ENCODE assay signal across 8 cellular contexts in genomic region chr17:28807925-28808641, GRCh38.
DNase-seq lines count a peak whose midpoint lies in the region; ATAC-seq, FAIRE-seq and TF ChIP-seq lines count a peak whose summit lies in the region.

No MANE protein-coding gene starts in this region.

- H3K9ac ChIP-seq in rectal smooth muscle tissue (ENCODE audit: low read length) = no peak overlapping the region

- DNase-seq in AG20443 (ENCODE audit: low spot score) (peak; percentile 70), HTR-8/SVneo (ENCODE audit: insufficient read length, low spot score) (peak; percentile 38), T1000 (lab: John Stamatoyannopoulos, UW) (peak; percentile 17), foreskin fibroblast (peak; percentile 83 to 91)
- no peak for DNase-seq in stimulated activated naive CD4-positive, alpha-beta T cell (lab: John Stamatoyannopoulos, UW)
- DNase-seq in activated effector memory CD4-positive, alpha-beta T cell treated with Interleukin-2 at 50 U/mL for 16 hours = no peak

- H3K4me3 ChIP-seq in foreskin fibroblast (ENCODE audit: low read depth in 1 of 2, low read length in 2 of 2) (peak overlapping the region in 1 of 2 donors; percentile 7), rectal smooth muscle tissue (ENCODE audit: low read length) (no peak overlapping the region)

- ATAC-seq in HG03025 (IDR thresholded peaks at IDR 0.05; ENCODE audit: low FRiP score, unreplicated experiment) = no peak

- H3K27me3 ChIP-seq in rectal smooth muscle tissue (ENCODE audit: control insufficient read depth, insufficient read depth, low read length) = no peaks in the 10 kb centered on the region

- FAIRE-seq in HTR-8/SVneo (lab: Jason Lieb, UNC) = no peak

- H3K4me1 ChIP-seq in rectal smooth muscle tissue (ENCODE audit: control insufficient read depth, insufficient read depth, low read length) = peaks cover 21% of the 10 kb centered on the region

- H3K36me3 ChIP-seq in rectal smooth muscle tissue (ENCODE audit: control insufficient read depth, insufficient read depth, low read length) = no peaks in the 10 kb centered on the region

- TF ChIP-seq CTCF in foreskin fibroblast (IDR thresholded peaks at IDR 0.05; ENCODE audit: low read depth, low read length) = no peak

- peak overlapping the region; percentile 82 for H3K27ac ChIP-seq in rectal smooth muscle tissue (ENCODE audit: low read depth, low read length)

Comparison
In these comparisons a context has a peak if more than half of its experiments do, and no peak if none do; other contexts are left out.
1. DNase-seq: peak in AG20443 (single experiment), HTR-8/SVneo (single experiment), T1000 (single experiment) and foreskin fibroblast (2 of 2); none in stimulated activated naive CD4-positive, alpha-beta T cell (0 of 6) and activated effector memory CD4-positive, alpha-beta T cell treated with Interleukin-2 at 50 U/mL for 16 hours (single experiment).